ENCODE assay signal across 8 cellular contexts in genomic region chr6:107185570-107185969, GRCh38.
DNase-seq lines count a peak whose midpoint lies in the region; FAIRE-seq and TF ChIP-seq lines count a peak whose summit lies in the region.

No MANE protein-coding gene starts in this region.

- no peaks in the 10 kb centered on the region for H3K4me1 ChIP-seq in osteoblast (ENCODE audit: insufficient read depth, low read length)
- no peaks in the 10 kb centered on the region for H3K4me1 ChIP-seq in MM.1S (ENCODE audit: low read length)

- no peak overlapping the region for H3K27ac ChIP-seq in osteoblast (ENCODE audit: low read depth, low read length)
- no peak overlapping the region for H3K27ac ChIP-seq in MM.1S (ENCODE audit: low read length)

- no peaks in the 10 kb centered on the region for H3K9me3 ChIP-seq in osteoblast (ENCODE audit: low read depth, low read length)
- no peaks in the 10 kb centered on the region for H3K9me3 ChIP-seq in MM.1S (replicated peaks; ENCODE audit: insufficient read depth, low read length)

- H3K4me2 ChIP-seq in osteoblast (ENCODE audit: insufficient read depth, low read length) (no peak overlapping the region), MM.1S (ENCODE audit: low read depth, low read length) (no peak overlapping the region)

- FAIRE-seq in RCC 7860 (lab: Jason Lieb, UNC), result no peak

- H3K79me2 ChIP-seq in osteoblast (ENCODE audit: insufficient read depth, low read length), result no peaks in the 10 kb centered on the region
- H3K79me2 ChIP-seq in MM.1S (ENCODE audit: low read length), result no peaks in the 10 kb centered on the region

- no peaks in the 10 kb centered on the region for H3K27me3 ChIP-seq in osteoblast (ENCODE audit: insufficient read depth, low read length)
- no peaks in the 10 kb centered on the region for H3K27me3 ChIP-seq in MM.1S (replicated peaks; ENCODE audit: insufficient read depth, low read length)

- no peak overlapping the region for H3K9ac ChIP-seq in MM.1S (ENCODE audit: low read length)

- no peak overlapping the region for H2AFZ ChIP-seq in osteoblast (ENCODE audit: low read length)
- no peak overlapping the region for H2AFZ ChIP-seq in MM.1S (ENCODE audit: low read length)

- no peaks in the 10 kb centered on the region for H3F3A ChIP-seq in MM.1S (ENCODE audit: insufficient read depth, low read length)

- H4K20me1 ChIP-seq in osteoblast (ENCODE audit: insufficient read depth, low read length), result no peaks in the 10 kb centered on the region
- no peaks in the 10 kb centered on the region for H4K20me1 ChIP-seq in MM.1S (ENCODE audit: insufficient read depth, low read length)

- peak; percentile 46 for TF ChIP-seq CTCF in epithelial cell of proximal tubule (conservative IDR thresholded peaks at IDR 0.05; ENCODE audit: low read depth, low read length)
- TF ChIP-seq CTCF in osteoblast (IDR thresholded peaks at IDR 0.05; ENCODE audit: extremely low read depth, low read depth, low read length), result peak; percentile 35
- no peak for TF ChIP-seq CTCF in MM.1S (IDR thresholded peaks at IDR 0.05; ENCODE audit: low read length)

- DNase-seq in ELR (ENCODE audit: low read depth), result peak; percentile 3
- DNase-seq in NCI-H2227 (lab: John Stamatoyannopoulos, UW; ENCODE audit: unreplicated experiment), result peak; percentile 32
- peak; percentile 1 for DNase-seq in epithelial cell of proximal tubule (ENCODE audit: low read depth)
- DNase-seq in osteoblast (ENCODE audit: insufficient read length, low spot score, missing footprints), result peak; percentile 41
- DNase-seq in NCI-H2081 treated with DMSO at 0.1 percent for 48 hours (lab: John Stamatoyannopoulos, UW), result no peak
- no peak for DNase-seq in RCC 7860 (ENCODE audit: low spot score)
- no peak for DNase-seq in Kasumi-1 (lab: John Stamatoyannopoulos, UW)
- DNase-seq in MM.1S, result no peak

- no peak overlapping the region for H3K4me3 ChIP-seq in epithelial cell of proximal tubule (ENCODE audit: low read depth, low read length)
- no peak overlapping the region for H3K4me3 ChIP-seq in osteoblast (ENCODE audit: insufficient read depth, low read length)
- H3K4me3 ChIP-seq in MM.1S (ENCODE audit: low read length), result no peak overlapping the region

- no peaks in the 10 kb centered on the region for H3K9me2 ChIP-seq in MM.1S (replicated peaks; ENCODE audit: insufficient read depth, low read length)

- H3K36me3 ChIP-seq in osteoblast (ENCODE audit: insufficient read depth, low read length), result no peaks in the 10 kb centered on the region
- H3K36me3 ChIP-seq in MM.1S (replicated peaks; ENCODE audit: insufficient read depth, low read length), result no peaks in the 10 kb centered on the region

Comparison
In these comparisons a context has a peak if more than half of its experiments do, and no peak if none do; other contexts are left out.
1. DNase-seq: peak in ELR (single experiment), NCI-H2227 (single experiment), epithelial cell of proximal tubule (single experiment) and osteoblast (single experiment); none in NCI-H2081 treated with DMSO at 0.1 percent for 48 hours (single experiment), RCC 7860 (single experiment), Kasumi-1 (0 of 2) and MM.1S (single experiment).